Comparison of ENCODE assay signal across 2 cellular contexts in the genomic region with DNA sequence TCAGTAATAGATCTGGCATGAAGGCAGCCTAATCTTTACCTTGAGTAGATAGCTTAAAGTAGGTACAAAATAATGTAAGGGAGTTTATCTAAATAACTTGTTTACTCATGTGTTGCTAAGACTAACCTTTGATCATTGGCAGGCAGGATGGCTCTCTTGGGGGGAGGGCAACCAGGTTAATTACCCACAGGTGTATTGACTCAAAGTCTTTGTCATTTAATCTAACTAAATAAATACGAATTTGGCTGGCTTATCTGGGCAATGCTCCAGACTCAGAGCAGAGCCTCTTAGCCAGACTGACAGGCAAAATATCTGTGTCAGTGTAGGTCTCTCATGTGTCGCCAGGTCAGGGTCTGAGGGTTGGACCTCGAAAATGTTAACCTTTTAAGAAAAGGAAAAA.
TF ChIP-seq lines count a peak whose summit lies in the region.

No MANE protein-coding gene starts in this region.

TF ChIP-seq in H1, 55 proteins besides CTCF, POLR2A, EP300 and RAD21 (continued from another document):
- TF ChIP-seq RBBP5 (IDR thresholded peaks at IDR 0.05; ENCODE audit: borderline replicate concordance, low read depth, low read length): no peak
- no peak for TF ChIP-seq SIX5 (IDR thresholded peaks at IDR 0.05; ENCODE audit: low read depth, low read length)
- TF ChIP-seq SP1 (IDR thresholded peaks at IDR 0.05; ENCODE audit: low read depth, low read length): 0 out of 2 replicates have a peak, but pooled peaks have one; percentile 61
- no peak for TF ChIP-seq GTF2F1 (IDR thresholded peaks at IDR 0.05; ENCODE audit: borderline replicate concordance, low read depth, low read length)
TF ChIP-seq in H1: peak in this region for 3.

TF ChIP-seq in SK-N-SH, 30 proteins besides CTCF, POLR2A, EP300 and RAD21 (continued from another document):
- TF ChIP-seq, protein P1, sequence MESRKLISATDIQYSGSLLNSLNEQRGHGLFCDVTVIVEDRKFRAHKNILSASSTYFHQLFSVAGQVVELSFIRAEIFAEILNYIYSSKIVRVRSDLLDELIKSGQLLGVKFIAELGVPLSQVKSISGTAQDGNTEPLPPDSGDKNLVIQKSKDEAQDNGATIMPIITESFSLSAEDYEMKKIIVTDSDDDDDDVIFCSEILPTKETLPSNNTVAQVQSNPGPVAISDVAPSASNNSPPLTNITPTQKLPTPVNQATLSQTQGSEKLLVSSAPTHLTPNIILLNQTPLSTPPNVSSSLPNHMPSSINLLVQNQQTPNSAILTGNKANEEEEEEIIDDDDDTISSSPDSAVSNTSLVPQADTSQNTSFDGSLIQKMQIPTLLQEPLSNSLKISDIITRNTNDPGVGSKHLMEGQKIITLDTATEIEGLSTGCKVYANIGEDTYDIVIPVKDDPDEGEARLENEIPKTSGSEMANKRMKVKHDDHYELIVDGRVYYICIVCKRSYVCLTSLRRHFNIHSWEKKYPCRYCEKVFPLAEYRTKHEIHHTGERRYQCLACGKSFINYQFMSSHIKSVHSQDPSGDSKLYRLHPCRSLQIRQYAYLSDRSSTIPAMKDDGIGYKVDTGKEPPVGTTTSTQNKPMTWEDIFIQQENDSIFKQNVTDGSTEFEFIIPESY (IDR thresholded peaks at IDR 0.05; ENCODE audit: borderline replicate concordance, low read depth): no peak
- TF ChIP-seq TAF1 (IDR thresholded peaks at IDR 0.05; ENCODE audit: borderline replicate concordance, low read depth, low read length) (no peak), MXI1 (IDR thresholded peaks at IDR 0.05; ENCODE audit: low read depth, low read length) (no peak), TEAD4 (IDR thresholded peaks at IDR 0.05; ENCODE audit: borderline replicate concordance, insufficient read depth) (no peak), SMC3 (IDR thresholded peaks at IDR 0.05; ENCODE audit: low read depth, low read length) (no peak), CHD2 (IDR thresholded peaks at IDR 0.05; ENCODE audit: low read length, partially characterized antibody) (no peak), POLR2AphosphoS5 (IDR thresholded peaks at IDR 0.05; ENCODE audit: low read depth, low read length) (no peak)
- TF ChIP-seq, protein P2, sequence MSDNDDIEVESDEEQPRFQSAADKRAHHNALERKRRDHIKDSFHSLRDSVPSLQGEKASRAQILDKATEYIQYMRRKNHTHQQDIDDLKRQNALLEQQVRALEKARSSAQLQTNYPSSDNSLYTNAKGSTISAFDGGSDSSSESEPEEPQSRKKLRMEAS (IDR thresholded peaks at IDR 0.05; ENCODE audit: low read depth): no peak
